ENCODE assay signal across 21 cellular contexts in genomic region chr14:36655054-36655381, GRCh38. TPM values are rescaled to one million over a fixed set of nuclear protein-coding genes. Genes with fewer than 3 reads are reported as not detected.
"Had no signal": no experiment of that assay in that cellular context is flagged by ENCODE, and none has a peak within 500 bp of the region (broad histone marks: within the 10 kb centered on the region; RNA-seq: fewer than 3 reads in every experiment).

No MANE protein-coding gene starts in this region.

- H3K27ac Mint-ChIP-seq: activated CD8-positive, alpha-beta T cell treated with anti-CD3 and anti-CD28 coated beads for 36 hours; activated T-cell treated with anti-CD3 and anti-CD28 coated beads, Interleukin-2, amount 50 U/mL, for 24 hours; activated T-helper 2 cell treated with anti-CD3 and anti-CD28 coated beads, Interferon-gamma antibody, Interleukin-2, Interleukin-4, amounts not matched to agents 10 μg/mL and 5 μg/mL and 100 μg/mL, durations not matched to agents 14 hours and 24 hours and 36 hours had no signal

- H3K9me3 ChIP-seq: psoas muscle, tibial artery had no signal

- H3K4me3 ChIP-seq: cardiac muscle cell, lung, psoas muscle, tibial artery had no signal

- ATAC-seq: activated CD8-positive, alpha-beta T cell treated with anti-CD3 and anti-CD28 coated beads for 36 hours; foreskin keratinocyte; left lobe of liver; psoas muscle had no signal

- H3K4me3 Mint-ChIP-seq: activated CD8-positive, alpha-beta T cell treated with anti-CD3 and anti-CD28 coated beads for 36 hours; activated T-cell treated with anti-CD3 and anti-CD28 coated beads, Interleukin-2, amount 50 U/mL, for 24 hours had no signal

- H3K9me3 Mint-ChIP-seq: activated CD8-positive, alpha-beta T cell treated with anti-CD3 and anti-CD28 coated beads for 36 hours; activated T-helper 2 cell treated with anti-CD3 and anti-CD28 coated beads, Interferon-gamma antibody, Interleukin-2, Interleukin-4, amounts not matched to agents 10 μg/mL and 5 μg/mL and 100 μg/mL, durations not matched to agents 14 hours and 24 hours and 36 hours had no signal

- FAIRE-seq: kidney had no signal

- H3K36me3 ChIP-seq: cardiac muscle cell, tibial artery, WERI-Rb-1 had no signal

- DNase-seq: activated CD8-positive, alpha-beta T cell treated with anti-CD3 and anti-CD28 coated beads for 36 hours; activated naive CD4-positive, alpha-beta T cell treated with Interleukin-2 at 50 U/mL for 16 hours; activated naive CD8-positive, alpha-beta T cell treated with anti-CD3 and anti-CD28 coated beads, Interleukin-2, amount 10 ng/mL, durations not matched to agents 7 days and 5 days; activated T-cell treated with anti-CD3 and anti-CD28 coated beads, Interleukin-2, amount 50 U/mL, for 24 hours; amygdala; dermis blood vessel endothelial cell; effector memory CD4-positive, alpha-beta T cell; foreskin keratinocyte; glutamatergic neuron; kidney; psoas muscle; stimulated activated naive CD4-positive, alpha-beta T cell treated with Interleukin-2 at 50 U/mL for 16 hours; tibial artery; WERI-Rb-1 had no signal

- H3K27ac ChIP-seq: cardiac muscle cell, foreskin keratinocyte, psoas muscle, tibial artery, WERI-Rb-1 had no signal

- H3K4me1 ChIP-seq: foreskin keratinocyte, psoas muscle had no signal

RNA-seq across cellular contexts. Expression of gene PAX9, which starts 6.6 kb away (rescaled TPM):
- total RNA-seq: activated CD8-positive, alpha-beta T cell treated with anti-CD3 and anti-CD28 coated beads for 36 hours; activated naive CD8-positive, alpha-beta T cell treated with anti-CD3 and anti-CD28 coated beads, Interleukin-2, amount 10 ng/mL, durations not matched to agents 7 days and 5 days; activated T-helper 2 cell treated with anti-CD3 and anti-CD28 coated beads, Interferon-gamma antibody, Interleukin-2, Interleukin-4, amounts not matched to agents 10 μg/mL and 5 μg/mL and 100 μg/mL, durations not matched to agents 14 hours and 24 hours and 36 hours; cardiac muscle cell; dermis blood vessel endothelial cell; fibroblast of lung; left lobe of liver; T-helper 2 cell treated with Interferon-gamma antibody and Interleukin-4, amounts not matched to agents 100 ng/mL and 5 ng/mL, for 36 hours had no signal
- polyA plus RNA-seq: neural cell had no signal
